In the genomic region with DNA sequence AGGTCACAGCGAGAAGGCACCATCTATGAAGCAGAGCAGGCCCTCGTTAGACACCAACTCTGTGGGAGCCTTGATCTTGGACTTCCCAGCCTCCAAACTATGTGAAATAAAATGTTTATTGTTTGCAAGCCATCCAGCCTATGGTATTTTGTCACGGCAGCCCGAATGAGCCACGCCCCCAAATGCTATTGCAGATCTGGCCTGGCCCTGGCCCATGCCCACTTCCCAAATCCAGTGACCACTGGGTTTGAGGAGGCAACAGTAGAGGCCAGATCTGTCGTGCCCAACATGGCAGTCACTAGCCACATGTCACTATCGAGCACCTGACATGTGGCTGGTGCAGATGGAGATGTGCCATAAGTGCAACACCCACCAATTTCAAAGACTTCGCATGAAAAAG, we compare ENCODE assay signal across 20 cellular contexts. TPM values are rescaled to one million over a fixed set of nuclear protein-coding genes. Genes with fewer than 3 reads are reported as not detected.
A peak's percentile ranks its signal among the peaks of the same experiment; 100 is the strongest.
DNase-seq lines count a peak whose midpoint lies in the region; ATAC-seq lines count a peak whose summit lies in the region.
"Had no signal": no experiment of that assay in that cellular context is flagged by ENCODE, and none has a peak within 500 bp of the region (broad histone marks: within the 10 kb centered on the region; RNA-seq: fewer than 3 reads in every experiment).

No MANE protein-coding gene starts in this region.

- CTCF ChIA-PET in T-cell (lab: Charles Lee): interaction anchor here (1.0 to 5.2 kb wide), 2 partner anchors 9 to 10 kb away, joined by 10 to 119 read pairs; a partner anchor contains a TSS

- H3K36me3 Mint-ChIP-seq in T-cell: peaks cover 22% of the 10 kb centered on the region

- ATAC-seq in Right ventricle myocardium superior (ENCODE audit: poor library complexity) (no peak), T-cell (replicated peaks in 1 of 4) (no peak), GM18511 (IDR thresholded peaks at IDR 0.05; ENCODE audit: unreplicated experiment) (no peak)
- ATAC-seq: foreskin keratinocyte, HepG2, left cardiac atrium, sciatic nerve had no signal

- H3K27me3 ChIP-seq in effector memory CD4-positive, alpha-beta T cell (replicated peaks; ENCODE audit: control insufficient read depth, insufficient read depth, low read length, poor library complexity, severe bottlenecking): no peaks in the 10 kb centered on the region
- H3K27me3 ChIP-seq in thymus (ENCODE audit: control insufficient read depth, insufficient read depth): no peaks in the 10 kb centered on the region
- H3K27me3 ChIP-seq: foreskin keratinocyte, SJCRH30, suprapubic skin had no signal

- peaks cover 77% of the 10 kb centered on the region for H3K4me1 ChIP-seq in effector memory CD4-positive, alpha-beta T cell (ENCODE audit: control insufficient read depth, insufficient read depth, low read length, poor library complexity, severe bottlenecking)
- peaks cover 48% of the 10 kb centered on the region for H3K4me1 ChIP-seq in thymus (ENCODE audit: control insufficient read depth, insufficient read depth, low read length)

- H3K4me3 Mint-ChIP-seq in T-cell: peak overlapping the region; percentile 34 to 95 (median 89)

- H3K27ac Mint-ChIP-seq in T-cell: peak overlapping the region; percentile 100

- peak overlapping the region; percentile 91 for H3K27ac ChIP-seq in effector memory CD4-positive, alpha-beta T cell (ENCODE audit: insufficient read depth, low read length, poor library complexity, severe bottlenecking)
- H3K27ac ChIP-seq in thymus (ENCODE audit: low read depth): peak overlapping the region; percentile 78
- H3K27ac ChIP-seq: foreskin keratinocyte, SJCRH30, suprapubic skin had no signal

- POLR2A ChIA-PET in T-cell (lab: Charles Lee): interaction anchor here (0.6 to 4.5 kb wide), 3 partner anchors 9 to 155 kb away, joined by 3 to 68 read pairs (median 25); a partner anchor contains a TSS

- H3K4me1 Mint-ChIP-seq in T-cell: peaks cover 91 to 98% (median 93%) of the 10 kb centered on the region in 3 donors

- WGBS in thymus: 74% methylated on average over 8 of the region's 8 CpGs

- H3K36me3 ChIP-seq in effector memory CD4-positive, alpha-beta T cell (ENCODE audit: control insufficient read depth, insufficient read depth, low read length): no peaks in the 10 kb centered on the region
- H3K36me3 ChIP-seq in thymus (ENCODE audit: control insufficient read depth, insufficient read depth): peaks cover 8% of the 10 kb centered on the region
- H3K36me3 ChIP-seq: SJCRH30, suprapubic skin had no signal

- no peaks in the 10 kb centered on the region for H3K9me3 Mint-ChIP-seq in T-cell

- intact Hi-C loops in Right ventricle myocardium superior (cut with DNase I) (no loop called here), cardiac septum (cut with DNase I) (no loop called here)

- DNase-seq in Right ventricle myocardium superior (peak; percentile 52), cardiac septum (ENCODE audit: low spot score) (no peak), T-cell (no peak), UCSD-AML1 (lab: John Stamatoyannopoulos, UW; ENCODE audit: unreplicated experiment) (no peak), NCI-H1048 (lab: John Stamatoyannopoulos, UW) (no peak)
- no peak for DNase-seq in effector memory CD4-positive, alpha-beta T cell
- DNase-seq: activated CD4-positive, alpha-beta T cell treated with anti-CD3 and anti-CD28 coated beads, Interleukin-2, amount 50 U/mL, for 48 hours; activated effector memory CD4-positive, alpha-beta T cell treated with anti-CD3 and anti-CD28 coated beads, Interleukin-2, amount 50 U/mL, for 16 hours; foreskin keratinocyte; left cardiac atrium; NCI-H2029 treated with DMSO at 0.1 percent for 48 hours; NCI-H524; SJCRH30 had no signal

- H3K4me3 ChIP-seq in effector memory CD4-positive, alpha-beta T cell (ENCODE audit: insufficient read depth, low read depth, low read length, poor library complexity, severe bottlenecking): no peak overlapping the region
- H3K4me3 ChIP-seq in thymus (ENCODE audit: low read length): no peak overlapping the region
- H3K4me3 ChIP-seq: SJCRH30, suprapubic skin had no signal

- no peaks in the 10 kb centered on the region for H3K9me3 ChIP-seq in effector memory CD4-positive, alpha-beta T cell (ENCODE audit: control insufficient read depth, low read length)
- H3K9me3 ChIP-seq in thymus (ENCODE audit: control insufficient read depth): no peaks in the 10 kb centered on the region
- H3K9me3 ChIP-seq: SJCRH30, suprapubic skin had no signal

- H3K27me3 Mint-ChIP-seq in T-cell: no peaks in the 10 kb centered on the region

RNA-seq across cellular contexts. Expression of a gene that starts 10.8 kb away (rescaled TPM):
- total RNA-seq in Right ventricle myocardium superior (8.8 TPM), cardiac septum (12.1 TPM), T-cell (100 to 1,000 TPM; 305 to 437 (median 331) TPM)
- polyA plus RNA-seq in thymus: 44.9 TPM

RNA-seq across cellular contexts. Expression of a gene that starts 16.7 kb away (rescaled TPM):
- total RNA-seq in Right ventricle myocardium superior (not detected), cardiac septum (not detected), T-cell (not detected)
- polyA plus RNA-seq in thymus: not detected
- total RNA-seq: foreskin keratinocyte, HepG2, left cardiac atrium, mucosa of gallbladder, osteocyte, sciatic nerve, SJCRH30, suprapubic skin had no signal
- polyA plus RNA-seq: foreskin keratinocyte, HepG2 had no signal

Comparison
In these comparisons a context has a peak if more than half of its experiments do, and no peak if none do; other contexts are left out.
1. RNA of a gene that starts 10.8 kb away (total RNA-seq): 305 to 437 TPM in T-cell; 12.1 TPM in cardiac septum (single experiment) and 8.8 TPM in Right ventricle myocardium superior (single experiment); every median in the first group is over 10 times any median in the second.